ENCODE assay signal across 34 cellular contexts in genomic region chr1:152466217-152466616, GRCh38. TPM values are rescaled to one million over a fixed set of nuclear protein-coding genes. Genes with fewer than 3 reads are reported as not detected.
"Had no signal": no experiment of that assay in that cellular context is flagged by ENCODE, and none has a peak within 500 bp of the region (broad histone marks: within the 10 kb centered on the region; RNA-seq: fewer than 3 reads in every experiment).

No MANE protein-coding gene starts in this region.

- H3K27ac ChIP-seq: left ventricle myocardium inferior, neural progenitor cell, neutrophil, right atrium auricular region, right lobe of liver, tibial nerve, uterus had no signal

- H3K36me3 ChIP-seq: left ventricle myocardium inferior, neural progenitor cell, neutrophil, right atrium auricular region, right lobe of liver, tibial nerve, uterus had no signal

- H3K36me3 Mint-ChIP-seq: natural killer cell; neural progenitor cell; stimulated activated memory B cell treated with anti-CD40 and anti-IgM and Interleukin-4, amounts not matched to agents 10 μg/mL and 1 μg/mL and 100 μg/mL, for 72 hours; type B pancreatic cell had no signal

- H3K4me3 ChIP-seq: left ventricle myocardium inferior, lung, neural progenitor cell, right atrium auricular region, right lobe of liver, smooth muscle cell, tibial nerve, uterus had no signal

- H3K4me1 ChIP-seq: left ventricle myocardium inferior, neural progenitor cell, right atrium auricular region, right lobe of liver, tibial nerve, uterus had no signal

- H3K9me3 ChIP-seq: neutrophil, right lobe of liver, uterus had no signal

- H3K27me3 Mint-ChIP-seq: progenitor cell of endocrine pancreas, type B pancreatic cell had no signal

- H3K4me3 Mint-ChIP-seq: mesothelial cell of epicardium; naive B cell; natural killer cell; nephron progenitor cell; neural progenitor cell; stimulated activated memory B cell treated with anti-CD40 and anti-IgM and Interleukin-4, amounts not matched to agents 10 μg/mL and 1 μg/mL and 100 μg/mL, for 72 hours; stimulated activated naive CD8-positive, alpha-beta T cell treated with anti-CD3 and anti-CD28 coated beads, Interleukin-15, amount 100 ng/mL, for 72 hours; type B pancreatic cell had no signal

- H3K9ac ChIP-seq: neural progenitor cell had no signal

- H3K9me3 Mint-ChIP-seq: natural killer cell had no signal

- H3K27ac Mint-ChIP-seq: mesothelial cell of epicardium; naive B cell; natural killer cell; nephron progenitor cell; neural progenitor cell; progenitor cell of endocrine pancreas; stimulated activated memory B cell treated with anti-CD40 and anti-IgM and Interleukin-4, amounts not matched to agents 10 μg/mL and 1 μg/mL and 100 μg/mL, for 72 hours; stimulated activated naive CD8-positive, alpha-beta T cell treated with anti-CD3 and anti-CD28 coated beads, Interleukin-15, amount 100 ng/mL, for 72 hours; type B pancreatic cell had no signal

- H3K4me2 ChIP-seq: neural progenitor cell, smooth muscle cell had no signal

- ATAC-seq: natural killer cell; right lobe of liver; stimulated activated memory B cell treated with anti-CD40 and anti-IgM and Interleukin-4, amounts not matched to agents 10 μg/mL and 1 μg/mL and 100 μg/mL, for 72 hours; stimulated activated naive CD8-positive, alpha-beta T cell treated with anti-CD3 and anti-CD28 coated beads, Interleukin-15, amount 100 ng/mL, for 72 hours had no signal

- H3K27me3 ChIP-seq: neural progenitor cell, right lobe of liver, uterus had no signal

- DNase-seq: hippocampal formation; left ventricle myocardium inferior; mesendoderm; naive B cell; natural killer cell; nephron progenitor cell; occipital lobe; right lobe of liver; stimulated activated CD4-positive, alpha-beta T cell treated with anti-CD3 and anti-CD28 coated beads, Interleukin-1b, Interleukin-23, amount 100 ng/mL, for 48 hours; stimulated activated CD4-positive, alpha-beta T cell treated with anti-CD3 and anti-CD28 coated beads, Interleukin-2, amount 100 ng/mL, for 48 hours; stimulated activated CD4-positive, alpha-beta T cell treated with anti-CD3 and anti-CD28 coated beads, Interleukin-4, amount 100 ng/mL, for 4 hours; stimulated activated CD8-positive, alpha-beta memory T cell treated with anti-CD3 and anti-CD28 coated beads, Interleukin-4, amount 100 ng/mL, for 48 hours; stimulated activated naive CD4-positive, alpha-beta T cell treated with Interleukin-2 at 50 U/mL for 16 hours; stimulated activated naive CD8-positive, alpha-beta T cell treated with anti-CD3 and anti-CD28 coated beads, Interleukin-15, amount 100 ng/mL, for 72 hours; substantia nigra; uterus had no signal

- H2AFZ ChIP-seq: neural progenitor cell had no signal

- H3K4me1 Mint-ChIP-seq: mesothelial cell of epicardium; nephron progenitor cell; neural progenitor cell; stimulated activated memory B cell treated with anti-CD40 and anti-IgM and Interleukin-4, amounts not matched to agents 10 μg/mL and 1 μg/mL and 100 μg/mL, for 72 hours had no signal

RNA-seq across cellular contexts. Expression of gene LCE5A, which starts 44.4 kb away (rescaled TPM):
- total RNA-seq: kidney epithelial cell, left ventricle myocardium inferior, lung, mesothelial cell of epicardium, mononuclear cell, natural killer cell, occipital lobe, osteocyte, progenitor cell of endocrine pancreas, pulmonary artery endothelial cell, renal cortical epithelial cell, right atrium auricular region, right lobe of liver, skeletal muscle tissue, smooth muscle cell, temporal lobe, tibial nerve, ureter, uterus had no signal
- polyA plus RNA-seq: smooth muscle cell had no signal

RNA-seq across cellular contexts. Expression of gene CRCT1, which starts 48.1 kb away (rescaled TPM):
- total RNA-seq: left ventricle myocardium inferior, lung, mesothelial cell of epicardium, mononuclear cell, natural killer cell, occipital lobe, osteocyte, progenitor cell of endocrine pancreas, pulmonary artery endothelial cell, renal cortical epithelial cell, right atrium auricular region, right lobe of liver, skeletal muscle tissue, smooth muscle cell, temporal lobe, tibial nerve, ureter, uterus had no signal
- polyA plus RNA-seq: lung, smooth muscle cell had no signal

RNA-seq across cellular contexts. Expression of gene CRNN, which starts 52.2 kb away (rescaled TPM):
- total RNA-seq: kidney epithelial cell, left ventricle myocardium inferior, lung, mesothelial cell of epicardium, mononuclear cell, natural killer cell, occipital lobe, osteocyte, progenitor cell of endocrine pancreas, pulmonary artery endothelial cell, renal cortical epithelial cell, right atrium auricular region, right lobe of liver, skeletal muscle tissue, smooth muscle cell, temporal lobe, tibial nerve, ureter had no signal
- polyA plus RNA-seq: smooth muscle cell had no signal
